Comparison of ENCODE assay signal across 9 cellular contexts in genomic region chr4:185112104-185112503, GRCh38. TPM values are rescaled to one million over a fixed set of nuclear protein-coding genes. Genes with fewer than 3 reads are reported as not detected.
DNase-seq lines count a peak whose midpoint lies in the region; ATAC-seq and TF ChIP-seq lines count a peak whose summit lies in the region.
"Had no signal": no experiment of that assay in that cellular context is flagged by ENCODE, and none has a peak within 500 bp of the region (broad histone marks: within the 10 kb centered on the region; RNA-seq: fewer than 3 reads in every experiment).

No MANE protein-coding gene starts in this region.

- H3K9me3 ChIP-seq in sigmoid colon = no peaks in the 10 kb centered on the region
- H3K9me3 ChIP-seq: prostate gland had no signal

- H3K4me3 Mint-ChIP-seq in GM23338 = no peak overlapping the region

- no peak for DNase-seq in GM23338 (ENCODE audit: low spot score)
- peak; percentile 11 for DNase-seq in SKM-1 (lab: John Stamatoyannopoulos, UW; ENCODE audit: unreplicated experiment)
- DNase-seq in foreskin fibroblast = peak; percentile 94 to 96
- no peak for DNase-seq in sigmoid colon
- no peak for DNase-seq in NCI-H2171 (lab: John Stamatoyannopoulos, UW)
- DNase-seq in activated CD8-positive, alpha-beta memory T cell treated with anti-CD3 and anti-CD28 coated beads, Interleukin-2, amount 50 U/mL, for 4 hours = no peak
- no peak for DNase-seq in lower leg skin (ENCODE audit: low spot score in 2 of 2)

- TF ChIP-seq EP300 in sigmoid colon (IDR thresholded peaks at IDR 0.05) = no peak

- H3K9me2 ChIP-seq in GM23338 (ENCODE audit: insufficient read depth) = no peaks in the 10 kb centered on the region; the same call in 1 of the 2 replicates

- H3F3A ChIP-seq in GM23338 (replicated peaks; ENCODE audit: low read depth) = no peaks in the 10 kb centered on the region

- peaks cover 11% of the 10 kb centered on the region; the same call in 2 of the 3 replicates for H3K9me3 Mint-ChIP-seq in GM23338

- no peak overlapping the region for H3K4me3 ChIP-seq in GM23338
- no peak overlapping the region for H3K4me3 ChIP-seq in foreskin fibroblast (ENCODE audit: low read depth in 1 of 2, low read length in 2 of 2)
- no peak overlapping the region for H3K4me3 ChIP-seq in sigmoid colon
- H3K4me3 ChIP-seq in lower leg skin (ENCODE audit: low read depth, poor library complexity, severe bottlenecking) = no peak overlapping the region
- H3K4me3 ChIP-seq: prostate gland had no signal

- peaks cover 9% of the 10 kb centered on the region for H3K36me3 Mint-ChIP-seq in GM23338 (ENCODE audit: low read depth)

- H3K4me2 ChIP-seq in GM23338 = no peak overlapping the region

- peaks cover 46% of the 10 kb centered on the region for H3K4me1 Mint-ChIP-seq in GM23338

- peaks cover 1% of the 10 kb centered on the region for H3K27me3 Mint-ChIP-seq in GM23338 (ENCODE audit: insufficient read depth, low read depth, poor library complexity)

- TF ChIP-seq POLR2A in sigmoid colon (IDR thresholded peaks at IDR 0.05) = no peak
- no peak for TF ChIP-seq POLR2A in lower leg skin (IDR thresholded peaks at IDR 0.05)

- H3K27me3 ChIP-seq in GM23338 (ENCODE audit: insufficient read depth) = no peaks in the 10 kb centered on the region
- no peaks in the 10 kb centered on the region for H3K27me3 ChIP-seq in sigmoid colon

- intact Hi-C loops in sigmoid colon (cut with DNase I) (loop anchor here (1.0 kb wide), 1 partner anchor 15 kb away; no protein-coding TSS in a partner anchor), lower leg skin (cut with DNase I; ENCODE audit: low total_unique reads) (loop anchor here (10.0 kb wide), 1 partner anchor 87 kb away; no protein-coding TSS in a partner anchor)

- H3K36me3 ChIP-seq in GM23338 (ENCODE audit: insufficient read depth) = no peaks in the 10 kb centered on the region
- no peaks in the 10 kb centered on the region for H3K36me3 ChIP-seq in sigmoid colon
- H3K36me3 ChIP-seq: prostate gland had no signal

- H3K4me1 ChIP-seq in GM23338 (ENCODE audit: insufficient read depth) (peaks cover 24% of the 10 kb centered on the region), sigmoid colon (peaks cover 0 to 18% (median 7%) of the 10 kb centered on the region in 4 donors)
- H3K4me1 ChIP-seq: prostate gland had no signal

- H3K27ac ChIP-seq in GM23338 (ENCODE audit: low read depth) (no peak overlapping the region), sigmoid colon (peak overlapping the region in 3 of 4 donors; percentile 63 to 77 (median 71))
- H3K27ac ChIP-seq: prostate gland had no signal

- 80 to 87% methylated on average over 2 of the region's 2 CpGs for WGBS in sigmoid colon, 2 donors
- 73 to 75% methylated on average over 2 of the region's 2 CpGs for whole genome bisulfite sequencing in lower leg skin, 2 donors

- ATAC-seq in GM23338 (no peak), HG03196 (IDR thresholded peaks at IDR 0.05; ENCODE audit: unreplicated experiment) (no peak)

- H3K79me2 ChIP-seq in GM23338 (replicated peaks; ENCODE audit: insufficient read depth) = no peaks in the 10 kb centered on the region

- no peaks in the 10 kb centered on the region for H4K20me1 ChIP-seq in GM23338 (replicated peaks; ENCODE audit: insufficient read depth)

- no peak overlapping the region for H3K27ac Mint-ChIP-seq in GM23338

- TF ChIP-seq CTCF in GM23338 (conservative IDR thresholded peaks at IDR 0.05; ENCODE audit: low read depth in 2 of 2) = no peak
- no peak for TF ChIP-seq CTCF in foreskin fibroblast (IDR thresholded peaks at IDR 0.05; ENCODE audit: low read depth, low read length)
- TF ChIP-seq CTCF in sigmoid colon (IDR thresholded peaks at IDR 0.05) = no peak
- no peak for TF ChIP-seq CTCF in lower leg skin (IDR thresholded peaks at IDR 0.05)

- no peak overlapping the region for H2AFZ ChIP-seq in GM23338

TF ChIP-seq in GM23338, 12 proteins besides CTCF, POLR2A, EP300 and RAD21:
- TF ChIP-seq REST (IDR thresholded peaks at IDR 0.05; ENCODE audit: unreplicated experiment) (peak; percentile 45), JUNB (IDR thresholded peaks at IDR 0.05; ENCODE audit: unreplicated experiment) (no peak), NANOG (IDR thresholded peaks at IDR 0.05; ENCODE audit: borderline replicate concordance) (no peak)
TF ChIP-seq in GM23338: peak in this region for 1.

RNA-seq across cellular contexts. Expression of gene SLC25A4, which starts 31.0 kb away (rescaled TPM):
- 43.3 and 43.6 TPM in 2 replicates for total RNA-seq in GM23338 (2014; rRNA removed; shearing (Covaris generic))
- polyA plus RNA-seq in GM23338 (2016; fragmentation: Nextera tagmentation; extraction: Ambion mirVana) (62.8 and 66.5 TPM in 2 replicates), sigmoid colon (10 to 100 TPM; 22.9 to 36.0 (median 25.4) TPM)
- total RNA-seq in sigmoid colon (100 to 1,000 TPM in 3 of 4 donors, 10 to 100 TPM in 1; 89.1 to 127 (median 112) TPM), lower leg skin (10 to 100 TPM; 10.1 to 25.6 (median 17.9) TPM)

Comparison
In these comparisons a context has a peak if more than half of its experiments do, and no peak if none do; other contexts are left out.
1. DNase-seq: peak in SKM-1 (single experiment) and foreskin fibroblast (2 of 2); none in GM23338 (single experiment), sigmoid colon (single experiment), NCI-H2171 (single experiment), activated CD8-positive, alpha-beta memory T cell treated with anti-CD3 and anti-CD28 coated beads, Interleukin-2, amount 50 U/mL, for 4 hours (single experiment) and lower leg skin (0 of 2).